1 cellular context compared by ENCODE assay signal in the genomic region with DNA sequence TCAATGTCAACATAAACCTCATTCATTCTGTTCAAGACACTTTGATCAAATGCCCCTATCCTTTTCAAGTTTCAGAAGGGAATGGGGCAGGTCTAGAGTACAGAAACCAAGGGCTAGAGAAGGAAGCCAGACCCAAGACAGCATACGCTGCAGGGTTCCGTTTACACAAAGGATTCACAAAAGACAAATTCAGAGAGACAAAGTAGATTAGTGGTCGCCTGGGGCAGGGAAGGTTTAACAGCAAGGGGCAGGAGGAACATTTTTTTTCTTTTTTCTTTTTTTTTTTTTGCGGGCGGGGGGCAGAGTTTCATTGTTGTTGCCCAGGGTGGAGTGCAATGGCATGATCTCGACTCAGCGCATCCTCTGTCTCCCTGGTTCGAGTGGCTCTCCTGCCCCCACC.
TF ChIP-seq lines count a peak whose summit lies in the region.

No MANE protein-coding gene starts in this region.

TF ChIP-seq in GM23338, 12 proteins besides CTCF, POLR2A, EP300 and RAD21 (continued from another document):
- TF ChIP-seq, protein P1, sequence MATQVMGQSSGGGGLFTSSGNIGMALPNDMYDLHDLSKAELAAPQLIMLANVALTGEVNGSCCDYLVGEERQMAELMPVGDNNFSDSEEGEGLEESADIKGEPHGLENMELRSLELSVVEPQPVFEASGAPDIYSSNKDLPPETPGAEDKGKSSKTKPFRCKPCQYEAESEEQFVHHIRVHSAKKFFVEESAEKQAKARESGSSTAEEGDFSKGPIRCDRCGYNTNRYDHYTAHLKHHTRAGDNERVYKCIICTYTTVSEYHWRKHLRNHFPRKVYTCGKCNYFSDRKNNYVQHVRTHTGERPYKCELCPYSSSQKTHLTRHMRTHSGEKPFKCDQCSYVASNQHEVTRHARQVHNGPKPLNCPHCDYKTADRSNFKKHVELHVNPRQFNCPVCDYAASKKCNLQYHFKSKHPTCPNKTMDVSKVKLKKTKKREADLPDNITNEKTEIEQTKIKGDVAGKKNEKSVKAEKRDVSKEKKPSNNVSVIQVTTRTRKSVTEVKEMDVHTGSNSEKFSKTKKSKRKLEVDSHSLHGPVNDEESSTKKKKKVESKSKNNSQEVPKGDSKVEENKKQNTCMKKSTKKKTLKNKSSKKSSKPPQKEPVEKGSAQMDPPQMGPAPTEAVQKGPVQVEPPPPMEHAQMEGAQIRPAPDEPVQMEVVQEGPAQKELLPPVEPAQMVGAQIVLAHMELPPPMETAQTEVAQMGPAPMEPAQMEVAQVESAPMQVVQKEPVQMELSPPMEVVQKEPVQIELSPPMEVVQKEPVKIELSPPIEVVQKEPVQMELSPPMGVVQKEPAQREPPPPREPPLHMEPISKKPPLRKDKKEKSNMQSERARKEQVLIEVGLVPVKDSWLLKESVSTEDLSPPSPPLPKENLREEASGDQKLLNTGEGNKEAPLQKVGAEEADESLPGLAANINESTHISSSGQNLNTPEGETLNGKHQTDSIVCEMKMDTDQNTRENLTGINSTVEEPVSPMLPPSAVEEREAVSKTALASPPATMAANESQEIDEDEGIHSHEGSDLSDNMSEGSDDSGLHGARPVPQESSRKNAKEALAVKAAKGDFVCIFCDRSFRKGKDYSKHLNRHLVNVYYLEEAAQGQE (IDR thresholded peaks at IDR 0.05; ENCODE audit: unreplicated experiment), result no peak
- TF ChIP-seq, protein P2, sequence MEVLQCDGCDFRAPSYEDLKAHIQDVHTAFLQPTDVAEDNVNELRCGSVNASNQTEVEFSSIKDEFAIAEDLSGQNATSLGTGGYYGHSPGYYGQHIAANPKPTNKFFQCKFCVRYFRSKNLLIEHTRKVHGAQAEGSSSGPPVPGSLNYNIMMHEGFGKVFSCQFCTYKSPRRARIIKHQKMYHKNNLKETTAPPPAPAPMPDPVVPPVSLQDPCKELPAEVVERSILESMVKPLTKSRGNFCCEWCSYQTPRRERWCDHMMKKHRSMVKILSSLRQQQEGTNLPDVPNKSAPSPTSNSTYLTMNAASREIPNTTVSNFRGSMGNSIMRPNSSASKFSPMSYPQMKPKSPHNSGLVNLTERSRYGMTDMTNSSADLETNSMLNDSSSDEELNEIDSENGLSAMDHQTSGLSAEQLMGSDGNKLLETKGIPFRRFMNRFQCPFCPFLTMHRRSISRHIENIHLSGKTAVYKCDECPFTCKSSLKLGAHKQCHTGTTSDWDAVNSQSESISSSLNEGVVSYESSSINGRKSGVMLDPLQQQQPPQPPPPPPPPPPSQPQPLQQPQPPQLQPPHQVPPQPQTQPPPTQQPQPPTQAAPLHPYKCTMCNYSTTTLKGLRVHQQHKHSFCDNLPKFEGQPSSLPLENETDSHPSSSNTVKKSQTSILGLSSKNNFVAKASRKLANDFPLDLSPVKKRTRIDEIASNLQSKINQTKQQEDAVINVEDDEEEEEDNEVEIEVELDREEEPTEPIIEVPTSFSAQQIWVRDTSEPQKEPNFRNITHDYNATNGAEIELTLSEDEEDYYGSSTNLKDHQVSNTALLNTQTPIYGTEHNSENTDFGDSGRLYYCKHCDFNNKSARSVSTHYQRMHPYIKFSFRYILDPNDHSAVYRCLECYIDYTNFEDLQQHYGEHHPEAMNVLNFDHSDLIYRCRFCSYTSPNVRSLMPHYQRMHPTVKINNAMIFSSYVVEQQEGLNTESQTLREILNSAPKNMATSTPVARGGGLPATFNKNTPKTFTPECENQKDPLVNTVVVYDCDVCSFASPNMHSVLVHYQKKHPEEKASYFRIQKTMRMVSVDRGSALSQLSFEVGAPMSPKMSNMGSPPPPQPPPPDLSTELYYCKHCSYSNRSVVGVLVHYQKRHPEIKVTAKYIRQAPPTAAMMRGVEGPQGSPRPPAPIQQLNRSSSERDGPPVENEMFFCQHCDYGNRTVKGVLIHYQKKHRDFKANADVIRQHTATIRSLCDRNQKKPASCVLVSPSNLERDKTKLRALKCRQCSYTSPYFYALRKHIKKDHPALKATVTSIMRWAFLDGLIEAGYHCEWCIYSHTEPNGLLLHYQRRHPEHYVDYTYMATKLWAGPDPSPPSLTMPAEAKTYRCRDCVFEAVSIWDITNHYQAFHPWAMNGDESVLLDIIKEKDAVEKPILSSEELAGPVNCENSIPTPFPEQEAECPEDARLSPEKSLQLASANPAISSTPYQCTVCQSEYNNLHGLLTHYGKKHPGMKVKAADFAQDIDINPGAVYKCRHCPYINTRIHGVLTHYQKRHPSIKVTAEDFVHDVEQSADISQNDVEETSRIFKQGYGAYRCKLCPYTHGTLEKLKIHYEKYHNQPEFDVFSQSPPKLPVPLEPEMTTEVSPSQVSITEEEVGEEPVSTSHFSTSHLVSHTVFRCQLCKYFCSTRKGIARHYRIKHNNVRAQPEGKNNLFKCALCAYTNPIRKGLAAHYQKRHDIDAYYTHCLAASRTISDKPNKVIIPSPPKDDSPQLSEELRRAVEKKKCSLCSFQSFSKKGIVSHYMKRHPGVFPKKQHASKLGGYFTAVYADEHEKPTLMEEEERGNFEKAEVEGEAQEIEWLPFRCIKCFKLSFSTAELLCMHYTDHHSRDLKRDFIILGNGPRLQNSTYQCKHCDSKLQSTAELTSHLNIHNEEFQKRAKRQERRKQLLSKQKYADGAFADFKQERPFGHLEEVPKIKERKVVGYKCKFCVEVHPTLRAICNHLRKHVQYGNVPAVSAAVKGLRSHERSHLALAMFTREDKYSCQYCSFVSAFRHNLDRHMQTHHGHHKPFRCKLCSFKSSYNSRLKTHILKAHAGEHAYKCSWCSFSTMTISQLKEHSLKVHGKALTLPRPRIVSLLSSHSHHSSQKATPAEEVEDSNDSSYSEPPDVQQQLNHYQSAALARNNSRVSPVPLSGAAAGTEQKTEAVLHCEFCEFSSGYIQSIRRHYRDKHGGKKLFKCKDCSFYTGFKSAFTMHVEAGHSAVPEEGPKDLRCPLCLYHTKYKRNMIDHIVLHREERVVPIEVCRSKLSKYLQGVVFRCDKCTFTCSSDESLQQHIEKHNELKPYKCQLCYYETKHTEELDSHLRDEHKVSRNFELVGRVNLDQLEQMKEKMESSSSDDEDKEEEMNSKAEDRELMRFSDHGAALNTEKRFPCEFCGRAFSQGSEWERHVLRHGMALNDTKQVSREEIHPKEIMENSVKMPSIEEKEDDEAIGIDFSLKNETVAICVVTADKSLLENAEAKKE (CRISPR knock-in tag; IDR thresholded peaks at IDR 0.05), result no peak
TF ChIP-seq in GM23338: peak in this region for 0.
